8 cellular contexts compared by ENCODE assay signal in the genomic region with DNA sequence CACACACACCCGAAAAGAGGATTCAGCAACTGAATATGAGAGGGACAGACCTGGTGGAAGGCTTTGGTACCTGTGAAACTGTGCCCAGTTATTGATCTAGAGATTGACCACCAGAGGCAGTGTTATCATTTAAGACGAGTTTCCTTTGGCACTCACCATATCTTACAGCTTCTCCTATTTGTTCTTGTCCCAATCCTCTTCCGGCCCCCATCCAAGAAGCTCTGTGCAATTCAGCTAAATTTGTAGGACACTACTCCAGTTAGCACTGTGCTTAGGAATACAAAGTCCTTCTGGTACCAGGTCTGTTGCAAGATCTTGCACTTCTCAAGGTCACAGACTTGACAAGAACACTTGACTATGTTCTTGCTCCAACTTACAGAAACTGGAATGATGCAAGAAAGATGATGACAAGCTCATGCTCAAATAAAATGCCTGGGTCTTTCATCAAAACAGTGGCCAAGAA. TPM values are rescaled to one million over a fixed set of nuclear protein-coding genes. Genes with fewer than 3 reads are reported as not detected.
DNase-seq lines count a peak whose midpoint lies in the region; ATAC-seq and TF ChIP-seq lines count a peak whose summit lies in the region.

No MANE protein-coding gene starts in this region.

- no peak for DNase-seq in CD14-positive monocyte (ENCODE audit: low spot score)
- DNase-seq in HCEC 1CT, result peak; percentile 59
- DNase-seq in RWPE1 (ENCODE audit: low spot score), result peak; percentile 39
- DNase-seq in foreskin keratinocyte, result no peak
- DNase-seq in sciatic nerve (ENCODE audit: low spot score), result no peak
- DNase-seq in hippocampal formation (lab: John Stamatoyannopoulos, UW), result no peak

- H3K27me3 ChIP-seq in foreskin keratinocyte, result peaks cover 30% of the 10 kb centered on the region

- TF ChIP-seq CTCF in CD14-positive monocyte (IDR thresholded peaks at IDR 0.05) (peak; percentile 29), RWPE1 (conservative IDR thresholded peaks at IDR 0.05; ENCODE audit: low read depth) (peak; percentile 48), foreskin keratinocyte (conservative IDR thresholded peaks at IDR 0.05) (peak; percentile 64)

- H3K36me3 Mint-ChIP-seq in CD14-positive monocyte, result no peaks in the 10 kb centered on the region

- intact Hi-C loops in CD14-positive monocyte (cut with micrococcal nuclease), result loop anchor here in 1 of 2 donors (10.0 kb wide), 1 partner anchor 662 kb away; no protein-coding TSS in a partner anchor
- intact Hi-C loops in sciatic nerve (cut with DNase I), result no loop called here

- POLR2A ChIA-PET in RWPE1 (lab: Yijun Ruan, JAX; ENCODE audit: low non-redundant PET), result no interaction called here

- CTCF ChIA-PET in RWPE1 (lab: Yijun Ruan, JAX), result interaction anchor here (0.6 to 2.4 kb wide), 11 partner anchors 10 to 315 kb away, joined by 3 to 12 read pairs (median 4); no protein-coding TSS in a partner anchor

- H3K27ac ChIP-seq in RWPE1 (no peak overlapping the region), foreskin keratinocyte (no peak overlapping the region)

- ATAC-seq in foreskin keratinocyte (peak; percentile 47), sciatic nerve (peak; percentile 89), HG02981 (IDR thresholded peaks at IDR 0.05; ENCODE audit: unreplicated experiment) (no peak), GM18907 (IDR thresholded peaks at IDR 0.05; ENCODE audit: unreplicated experiment) (no peak)

- H3K4me1 ChIP-seq in foreskin keratinocyte, result peaks cover 8% of the 10 kb centered on the region

- H3K9me3 Mint-ChIP-seq in CD14-positive monocyte, result no peaks in the 10 kb centered on the region

- H3K27me3 Mint-ChIP-seq in CD14-positive monocyte (ENCODE audit: low read depth in 3 of 3), result peaks cover 7 to 8% (median 8%) of the 10 kb centered on the region in 3 donors

- H3K4me1 Mint-ChIP-seq in CD14-positive monocyte, result no peaks in the 10 kb centered on the region

- no peak overlapping the region for H3K4me3 Mint-ChIP-seq in CD14-positive monocyte

- no peak overlapping the region for H3K27ac Mint-ChIP-seq in CD14-positive monocyte

RNA-seq across cellular contexts. Expression of gene CRIPT, which starts 40.1 kb away (rescaled TPM):
- polyA plus RNA-seq in CD14-positive monocyte, result 10 to 100 TPM; 16.4 to 16.5 TPM
- total RNA-seq in foreskin keratinocyte, result 8.2 and 9.9 TPM in 2 replicates
- polyA plus RNA-seq in foreskin keratinocyte, result 7.8 and 9.3 TPM in 2 replicates
- 21.8 TPM for total RNA-seq in sciatic nerve

RNA-seq across cellular contexts. Expression of gene PIGF, which starts 40.2 kb away (rescaled TPM):
- polyA plus RNA-seq in CD14-positive monocyte, result 10 to 100 TPM; 33.2 to 36.0 TPM
- total RNA-seq in foreskin keratinocyte, result 22.6 and 24.4 TPM in 2 replicates
- 33.9 and 38.9 TPM in 2 replicates for polyA plus RNA-seq in foreskin keratinocyte
- 24.3 TPM for total RNA-seq in sciatic nerve

RNA-seq across cellular contexts. Expression of gene SOCS5, which starts 42.0 kb away (rescaled TPM):
- polyA plus RNA-seq in CD14-positive monocyte, result 1 to 10 TPM; 2.3 to 2.8 TPM
- total RNA-seq in foreskin keratinocyte, result 10.2 and 10.4 TPM in 2 replicates
- 2.4 and 2.9 TPM in 2 replicates for polyA plus RNA-seq in foreskin keratinocyte
- 33.0 TPM for total RNA-seq in sciatic nerve

Comparison
In these comparisons a context has a peak if more than half of its experiments do, and no peak if none do; other contexts are left out.
1. DNase-seq: peak in HCEC 1CT (single experiment) and RWPE1 (single experiment); none in CD14-positive monocyte (single experiment), foreskin keratinocyte (0 of 2), sciatic nerve (single experiment) and hippocampal formation (0 of 2).
2. ATAC-seq: peak in foreskin keratinocyte (single experiment) and sciatic nerve (single experiment); none in HG02981 (single experiment) and GM18907 (single experiment).
3. Peak in every context shown above with its lines, with median percentiles within 50 percentile points of each other: CTCF ChIP-seq.